In genomic region chr1:53158900-53159299, GRCh38 we compare ENCODE assay signal across 2 cellular contexts.
TF ChIP-seq lines count a peak whose summit lies in the region.

No MANE protein-coding gene starts in this region.

TF ChIP-seq in HEK293T, 16 proteins besides CTCF, POLR2A, EP300 and RAD21 (continued from another document):
- TF ChIP-seq ELF4 (IDR thresholded peaks at IDR 0.05) (no peak), ZNF384 (IDR thresholded peaks at IDR 0.05) (no peak), ARNT (IDR thresholded peaks at IDR 0.05) (no peak), PKNOX1 (IDR thresholded peaks at IDR 0.05) (peak; percentile 28; the same call in 1 of the 2 replicates)

TF ChIP-seq in K562, 482 proteins besides CTCF, POLR2A, EP300 and RAD21 (continued from another document):
- peak; percentile 30 for TF ChIP-seq MEIS2 (IDR thresholded peaks at IDR 0.05; ENCODE audit: partially characterized antibody)
- no peak for TF ChIP-seq ZBTB26 (CRISPR knock-in tag; IDR thresholded peaks at IDR 0.05)
- TF ChIP-seq ESRRA (IDR thresholded peaks at IDR 0.05; ENCODE audit: borderline replicate concordance, low read depth) = peak; percentile 40; the same call in 1 of the 2 replicates
- TF ChIP-seq SRSF3 (IDR thresholded peaks at IDR 0.05; ENCODE audit: insufficient read depth, low read length) = no peak
